In genomic region chr7:70474639-70475234, GRCh38 we compare ENCODE assay signal across 14 cellular contexts.
"Had no signal": no experiment of that assay in that cellular context is flagged by ENCODE, and none has a peak within 500 bp of the region (broad histone marks: within the 10 kb centered on the region; RNA-seq: fewer than 3 reads in every experiment).

No MANE protein-coding gene starts in this region.

- H2AFZ ChIP-seq: hepatocyte had no signal

- H3K4me3 ChIP-seq: hepatocyte, lung, ovary, sigmoid colon, spleen, thoracic aorta, upper lobe of right lung had no signal

- H3K79me2 ChIP-seq: hepatocyte had no signal

- H3K27me3 Mint-ChIP-seq: activated CD4-positive, alpha-beta memory T cell treated with anti-CD3 and anti-CD28 coated beads for 36 hours; activated CD8-positive, alpha-beta memory T cell treated with anti-CD3 and anti-CD28 coated beads, Interleukin-2, amount 10 ng/mL, durations not matched to agents 7 days and 5 days; activated T-cell treated with anti-CD3 and anti-CD28 coated beads, Interleukin-2, amount 50 U/mL, for 24 hours had no signal

- H3K9me3 Mint-ChIP-seq: activated CD4-positive, alpha-beta memory T cell treated with anti-CD3 and anti-CD28 coated beads for 36 hours; activated T-cell treated with anti-CD3 and anti-CD28 coated beads, Interleukin-2, amount 50 U/mL, for 24 hours; neural crest cell had no signal

- DNase-seq: activated CD4-positive, alpha-beta memory T cell treated with anti-CD3 and anti-CD28 coated beads for 36 hours; activated CD8-positive, alpha-beta memory T cell treated with anti-CD3 and anti-CD28 coated beads, Interleukin-2, amount 10 ng/mL, durations not matched to agents 7 days and 5 days; activated naive CD4-positive, alpha-beta T cell treated with anti-CD3 and anti-CD28 coated beads, Interleukin-2, amount 50 U/mL, for 16 hours; activated T-cell treated with anti-CD3 and anti-CD28 coated beads, Interleukin-2, amount 50 U/mL, for 24 hours; midbrain; ovary; sigmoid colon; spleen; upper lobe of right lung; WERI-Rb-1 had no signal

- H3K4me2 ChIP-seq: hepatocyte had no signal

- H3K36me3 ChIP-seq: ovary, sigmoid colon, spleen, thoracic aorta, upper lobe of right lung, WERI-Rb-1 had no signal

- ATAC-seq: activated CD8-positive, alpha-beta memory T cell treated with anti-CD3 and anti-CD28 coated beads, Interleukin-2, amount 10 ng/mL, durations not matched to agents 7 days and 5 days; upper lobe of right lung had no signal

- H3K27ac Mint-ChIP-seq: activated CD4-positive, alpha-beta memory T cell treated with anti-CD3 and anti-CD28 coated beads for 36 hours; activated CD8-positive, alpha-beta memory T cell treated with anti-CD3 and anti-CD28 coated beads, Interleukin-2, amount 10 ng/mL, durations not matched to agents 7 days and 5 days; activated T-cell treated with anti-CD3 and anti-CD28 coated beads, Interleukin-2, amount 50 U/mL, for 24 hours had no signal

- H3K36me3 Mint-ChIP-seq: activated CD4-positive, alpha-beta memory T cell treated with anti-CD3 and anti-CD28 coated beads for 36 hours; activated CD8-positive, alpha-beta memory T cell treated with anti-CD3 and anti-CD28 coated beads, Interleukin-2, amount 10 ng/mL, durations not matched to agents 7 days and 5 days had no signal

- H3K4me1 Mint-ChIP-seq: activated CD8-positive, alpha-beta memory T cell treated with anti-CD3 and anti-CD28 coated beads, Interleukin-2, amount 10 ng/mL, durations not matched to agents 7 days and 5 days had no signal

- H3K9me3 ChIP-seq: ovary, sigmoid colon, spleen, thoracic aorta, upper lobe of right lung had no signal

- H3K27me3 ChIP-seq: hepatocyte, ovary, sigmoid colon, spleen, upper lobe of right lung had no signal

- H3K4me1 ChIP-seq: spleen had no signal

- H3K4me3 Mint-ChIP-seq: activated CD4-positive, alpha-beta memory T cell treated with anti-CD3 and anti-CD28 coated beads for 36 hours; activated CD8-positive, alpha-beta memory T cell treated with anti-CD3 and anti-CD28 coated beads, Interleukin-2, amount 10 ng/mL, durations not matched to agents 7 days and 5 days; activated T-cell treated with anti-CD3 and anti-CD28 coated beads, Interleukin-2, amount 50 U/mL, for 24 hours; neural crest cell had no signal

- H3K27ac ChIP-seq: hepatocyte, ovary, sigmoid colon, spleen, thoracic aorta, upper lobe of right lung, WERI-Rb-1 had no signal
